Comparison of ENCODE assay signal across 20 cellular contexts in the genomic region with DNA sequence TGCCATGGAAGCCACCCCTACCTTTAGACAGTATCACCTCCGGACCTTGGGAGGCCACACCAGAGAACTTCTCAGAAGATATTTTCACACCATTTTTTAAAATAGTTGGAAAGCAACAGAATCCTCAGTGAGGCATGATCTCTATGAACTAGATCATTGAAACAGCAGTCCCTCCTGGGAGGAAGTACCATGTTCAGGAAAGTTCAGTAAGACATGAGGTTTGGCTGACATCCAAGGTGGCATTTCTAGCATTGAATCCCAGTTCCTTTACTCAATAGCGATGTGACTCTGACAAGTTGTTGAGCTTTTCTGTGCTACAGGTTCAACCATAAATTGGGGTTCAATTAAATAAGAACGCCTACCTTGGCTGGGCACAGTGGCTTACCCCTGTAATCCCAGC.
A peak's percentile ranks its signal among the peaks of the same experiment; 100 is the strongest.
DNase-seq lines count a peak whose midpoint lies in the region; ATAC-seq lines count a peak whose summit lies in the region.
"Had no signal": no experiment of that assay in that cellular context is flagged by ENCODE, and none has a peak within 500 bp of the region (broad histone marks: within the 10 kb centered on the region; RNA-seq: fewer than 3 reads in every experiment).

No MANE protein-coding gene starts in this region.

- H3K4me3 ChIP-seq in BLaER1: no peak overlapping the region
- H3K4me3 ChIP-seq: hepatocyte, mucosa of descending colon, smooth muscle cell had no signal

- no peaks in the 10 kb centered on the region for H3K9me3 Mint-ChIP-seq in effector memory CD8-positive, alpha-beta T cell
- H3K9me3 Mint-ChIP-seq: activated naive CD8-positive, alpha-beta T cell treated with anti-CD3 and anti-CD28 coated beads, Interleukin-2, amount 50 U/mL, for 24 hours; activated T-helper 2 cell treated with anti-CD3 and anti-CD28 coated beads, Interferon-gamma antibody, Interleukin-2, Interleukin-4, amounts not matched to agents 10 μg/mL and 5 μg/mL and 100 μg/mL, durations not matched to agents 14 hours and 24 hours and 36 hours had no signal

- no peak overlapping the region for H3K27ac ChIP-seq in BLaER1
- H3K27ac ChIP-seq: C4-2B, hepatocyte had no signal

- no peaks in the 10 kb centered on the region for H3K9me3 ChIP-seq in BLaER1
- H3K9me3 ChIP-seq: mucosa of descending colon had no signal

- no peak overlapping the region for H3K9ac ChIP-seq in BLaER1

- no peaks in the 10 kb centered on the region for H3K36me3 Mint-ChIP-seq in effector memory CD8-positive, alpha-beta T cell (ENCODE audit: insufficient read depth)

- H3K36me3 ChIP-seq in BLaER1: no peaks in the 10 kb centered on the region

- peaks cover 38% of the 10 kb centered on the region in 2 donors for H3K27me3 Mint-ChIP-seq in effector memory CD8-positive, alpha-beta T cell

- ATAC-seq in effector memory CD8-positive, alpha-beta T cell (replicated peaks): no peak
- no peak for ATAC-seq in HG03439 (IDR thresholded peaks at IDR 0.05; ENCODE audit: unreplicated experiment)
- ATAC-seq: activated naive CD8-positive, alpha-beta T cell treated with anti-CD3 and anti-CD28 coated beads, Interleukin-2, amount 50 U/mL, for 24 hours; mucosa of descending colon had no signal

- no peak overlapping the region for H3K27ac Mint-ChIP-seq in effector memory CD8-positive, alpha-beta T cell
- H3K27ac Mint-ChIP-seq: activated naive CD8-positive, alpha-beta T cell treated with anti-CD3 and anti-CD28 coated beads, Interleukin-2, amount 50 U/mL, for 24 hours; activated T-helper 2 cell treated with anti-CD3 and anti-CD28 coated beads, Interferon-gamma antibody, Interleukin-2, Interleukin-4, amounts not matched to agents 10 μg/mL and 5 μg/mL and 100 μg/mL, durations not matched to agents 14 hours and 24 hours and 36 hours had no signal

- H3K27me3 ChIP-seq in BLaER1: no peaks in the 10 kb centered on the region
- H3K27me3 ChIP-seq: hepatocyte had no signal

- no peak overlapping the region for H3K4me3 Mint-ChIP-seq in effector memory CD8-positive, alpha-beta T cell
- H3K4me3 Mint-ChIP-seq: activated naive CD8-positive, alpha-beta T cell treated with anti-CD3 and anti-CD28 coated beads, Interleukin-2, amount 50 U/mL, for 24 hours had no signal

- DNase-seq in LHCN-M2 (ENCODE audit: low read depth): peak; percentile 78
- peak; percentile 54 for DNase-seq in SKM-1 (lab: John Stamatoyannopoulos, UW; ENCODE audit: unreplicated experiment)
- DNase-seq in medulla oblongata (ENCODE audit: extremely low spot score): peak; percentile 60
- no peak for DNase-seq in stimulated activated CD4-positive, alpha-beta T cell treated with anti-CD3 and anti-CD28 coated beads, Interleukin-1b, Interleukin-23, amount 100 ng/mL, for 48 hours
- DNase-seq in effector memory CD8-positive, alpha-beta T cell: no peak
- DNase-seq in NCI-H1092 (lab: John Stamatoyannopoulos, UW): no peak
- DNase-seq: activated CD4-positive, alpha-beta T cell treated with anti-CD3 and anti-CD28 coated beads for 48 hours; activated naive CD8-positive, alpha-beta T cell treated with anti-CD3 and anti-CD28 coated beads, Interleukin-2, amount 50 U/mL, for 24 hours; IMR-90; NCI-H1048; NCI-H2029; NCI-H510A; stimulated activated CD4-positive, alpha-beta T cell treated with anti-CD3 and anti-CD28 coated beads, Interleukin-4, amount 100 ng/mL, for 1 hour had no signal

- peaks cover 5% of the 10 kb centered on the region in 2 donors for H3K4me1 Mint-ChIP-seq in effector memory CD8-positive, alpha-beta T cell (ENCODE audit: low read depth in 2 of 2)
- H3K4me1 Mint-ChIP-seq: activated naive CD8-positive, alpha-beta T cell treated with anti-CD3 and anti-CD28 coated beads, Interleukin-2, amount 50 U/mL, for 24 hours had no signal

- H3K4me1 ChIP-seq in BLaER1: peaks cover 24% of the 10 kb centered on the region

- H4K20me1 ChIP-seq in BLaER1: no peaks in the 10 kb centered on the region

- H3K4me2 ChIP-seq in BLaER1: peak overlapping the region; percentile 67
- H3K4me2 ChIP-seq: hepatocyte, smooth muscle cell had no signal

Comparison
In these comparisons a context has a peak if more than half of its experiments do, and no peak if none do; other contexts are left out.
1. DNase-seq: peak in LHCN-M2 (single experiment), SKM-1 (single experiment) and medulla oblongata (single experiment); none in stimulated activated CD4-positive, alpha-beta T cell treated with anti-CD3 and anti-CD28 coated beads, Interleukin-1b, Interleukin-23, amount 100 ng/mL, for 48 hours (single experiment), effector memory CD8-positive, alpha-beta T cell (0 of 3) and NCI-H1092 (single experiment).